In the genomic region with DNA sequence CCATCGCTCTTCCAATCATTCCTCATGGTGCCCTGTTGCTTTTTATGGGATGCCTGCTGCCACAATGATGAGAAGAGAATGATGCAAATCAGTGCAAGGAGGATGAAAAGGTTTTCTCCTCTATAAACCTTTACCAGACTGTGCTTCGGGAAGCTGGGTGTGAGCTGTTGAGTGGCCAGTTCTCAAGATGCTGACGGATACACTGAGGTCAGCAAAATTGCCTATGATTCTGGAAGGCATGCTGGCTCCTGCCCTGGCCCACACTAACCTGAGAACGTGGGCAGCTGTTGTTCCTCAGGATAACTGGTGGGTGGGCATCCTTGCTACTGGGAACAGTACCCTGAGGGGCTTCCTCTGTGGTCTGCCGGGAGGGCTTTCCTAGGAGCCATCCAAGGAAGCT, we compare ENCODE assay signal across 3 cellular contexts.
TF ChIP-seq lines count a peak whose summit lies in the region.

No MANE protein-coding gene starts in this region.

TF ChIP-seq in HepG2, 621 proteins besides CTCF, POLR2A, EP300 and RAD21:
- TF ChIP-seq MAFF (IDR thresholded peaks at IDR 0.05; ENCODE audit: low read depth, low read length) = peak; percentile 37; the same call in 1 of the 2 replicates
- TF ChIP-seq CHD4 (IDR thresholded peaks at IDR 0.05; ENCODE audit: borderline replicate concordance, low read length) = no peak
- TF ChIP-seq ZNF382 (CRISPR knock-in tag; IDR thresholded peaks at IDR 0.05; ENCODE audit: borderline replicate concordance) = no peak
- TF ChIP-seq, protein P1, sequence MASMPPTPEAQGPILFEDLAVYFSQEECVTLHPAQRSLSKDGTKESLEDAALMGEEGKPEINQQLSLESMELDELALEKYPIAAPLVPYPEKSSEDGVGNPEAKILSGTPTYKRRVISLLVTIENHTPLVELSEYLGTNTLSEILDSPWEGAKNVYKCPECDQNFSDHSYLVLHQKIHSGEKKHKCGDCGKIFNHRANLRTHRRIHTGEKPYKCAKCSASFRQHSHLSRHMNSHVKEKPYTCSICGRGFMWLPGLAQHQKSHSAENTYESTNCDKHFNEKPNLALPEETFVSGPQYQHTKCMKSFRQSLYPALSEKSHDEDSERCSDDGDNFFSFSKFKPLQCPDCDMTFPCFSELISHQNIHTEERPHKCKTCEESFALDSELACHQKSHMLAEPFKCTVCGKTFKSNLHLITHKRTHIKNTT (CRISPR knock-in tag; IDR thresholded peaks at IDR 0.05) = no peak
- TF ChIP-seq ZNF572 (CRISPR knock-in tag; IDR thresholded peaks at IDR 0.05) = no peak
- TF ChIP-seq ESRRA (CRISPR knock-in tag; IDR thresholded peaks at IDR 0.05; ENCODE audit: low read depth) = no peak
- no peak for TF ChIP-seq ZNF101 (CRISPR knock-in tag; IDR thresholded peaks at IDR 0.05; ENCODE audit: borderline replicate concordance, low read depth)
- TF ChIP-seq, protein P2, sequence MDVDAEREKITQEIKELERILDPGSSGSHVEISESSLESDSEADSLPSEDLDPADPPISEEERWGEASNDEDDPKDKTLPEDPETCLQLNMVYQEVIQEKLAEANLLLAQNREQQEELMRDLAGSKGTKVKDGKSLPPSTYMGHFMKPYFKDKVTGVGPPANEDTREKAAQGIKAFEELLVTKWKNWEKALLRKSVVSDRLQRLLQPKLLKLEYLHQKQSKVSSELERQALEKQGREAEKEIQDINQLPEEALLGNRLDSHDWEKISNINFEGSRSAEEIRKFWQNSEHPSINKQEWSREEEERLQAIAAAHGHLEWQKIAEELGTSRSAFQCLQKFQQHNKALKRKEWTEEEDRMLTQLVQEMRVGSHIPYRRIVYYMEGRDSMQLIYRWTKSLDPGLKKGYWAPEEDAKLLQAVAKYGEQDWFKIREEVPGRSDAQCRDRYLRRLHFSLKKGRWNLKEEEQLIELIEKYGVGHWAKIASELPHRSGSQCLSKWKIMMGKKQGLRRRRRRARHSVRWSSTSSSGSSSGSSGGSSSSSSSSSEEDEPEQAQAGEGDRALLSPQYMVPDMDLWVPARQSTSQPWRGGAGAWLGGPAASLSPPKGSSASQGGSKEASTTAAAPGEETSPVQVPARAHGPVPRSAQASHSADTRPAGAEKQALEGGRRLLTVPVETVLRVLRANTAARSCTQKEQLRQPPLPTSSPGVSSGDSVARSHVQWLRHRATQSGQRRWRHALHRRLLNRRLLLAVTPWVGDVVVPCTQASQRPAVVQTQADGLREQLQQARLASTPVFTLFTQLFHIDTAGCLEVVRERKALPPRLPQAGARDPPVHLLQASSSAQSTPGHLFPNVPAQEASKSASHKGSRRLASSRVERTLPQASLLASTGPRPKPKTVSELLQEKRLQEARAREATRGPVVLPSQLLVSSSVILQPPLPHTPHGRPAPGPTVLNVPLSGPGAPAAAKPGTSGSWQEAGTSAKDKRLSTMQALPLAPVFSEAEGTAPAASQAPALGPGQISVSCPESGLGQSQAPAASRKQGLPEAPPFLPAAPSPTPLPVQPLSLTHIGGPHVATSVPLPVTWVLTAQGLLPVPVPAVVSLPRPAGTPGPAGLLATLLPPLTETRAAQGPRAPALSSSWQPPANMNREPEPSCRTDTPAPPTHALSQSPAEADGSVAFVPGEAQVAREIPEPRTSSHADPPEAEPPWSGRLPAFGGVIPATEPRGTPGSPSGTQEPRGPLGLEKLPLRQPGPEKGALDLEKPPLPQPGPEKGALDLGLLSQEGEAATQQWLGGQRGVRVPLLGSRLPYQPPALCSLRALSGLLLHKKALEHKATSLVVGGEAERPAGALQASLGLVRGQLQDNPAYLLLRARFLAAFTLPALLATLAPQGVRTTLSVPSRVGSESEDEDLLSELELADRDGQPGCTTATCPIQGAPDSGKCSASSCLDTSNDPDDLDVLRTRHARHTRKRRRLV (CRISPR knock-in tag; IDR thresholded peaks at IDR 0.05) = no peak
- peak; percentile 70 to 71 for TF ChIP-seq MAFK (conservative IDR thresholded peaks at IDR 0.05 in 1 of 2, IDR thresholded peaks at IDR 0.05 in 1 of 2; ENCODE audit: low read length in 2 of 2)
- no peak for TF ChIP-seq NR2C2 (CRISPR knock-in tag; IDR thresholded peaks at IDR 0.05; ENCODE audit: borderline replicate concordance)

TF ChIP-seq in A549, 52 proteins besides CTCF, POLR2A, EP300 and RAD21:
- TF ChIP-seq RNF2 (IDR thresholded peaks at IDR 0.05; ENCODE audit: borderline replicate concordance, low read depth) (no peak), MAFK (IDR thresholded peaks at IDR 0.05; ENCODE audit: partially characterized antibody) (peak; percentile 65), EHF (CRISPR knock-in tag; IDR thresholded peaks at IDR 0.05) (no peak)

TF ChIP-seq in HEK293, 187 proteins besides CTCF, POLR2A, EP300 and RAD21:
- TF ChIP-seq YY1 (tag by site-specific recombination; IDR thresholded peaks at IDR 0.05) (no peak), ZIC2 (tag by site-specific recombination; IDR thresholded peaks at IDR 0.05) (peak; percentile 71), OVOL3 (tag by site-specific recombination; IDR thresholded peaks at IDR 0.05) (no peak)
